In genomic region chr2:3450385-3451031, GRCh38 we compare ENCODE assay signal across 17 cellular contexts.
DNase-seq lines count a peak whose midpoint lies in the region; ATAC-seq and TF ChIP-seq lines count a peak whose summit lies in the region.
"Had no signal": no experiment of that assay in that cellular context is flagged by ENCODE, and none has a peak within 500 bp of the region (broad histone marks: within the 10 kb centered on the region; RNA-seq: fewer than 3 reads in every experiment).

No MANE protein-coding gene starts in this region.

- no peak for TF ChIP-seq CTCF in right atrium auricular region (IDR thresholded peaks at IDR 0.05)

- H3K9ac ChIP-seq in BLaER1, result no peak overlapping the region

- no peaks in the 10 kb centered on the region for H3K9me3 Mint-ChIP-seq in CD4-positive, CD25-positive, alpha-beta regulatory T cell
- H3K9me3 Mint-ChIP-seq: activated T-helper 2 cell treated with anti-CD3 and anti-CD28 coated beads, Interferon-gamma antibody, Interleukin-2, Interleukin-4, amounts not matched to agents 10 μg/mL and 5 μg/mL and 100 μg/mL, durations not matched to agents 14 hours and 24 hours and 36 hours; HFFc6; naive B cell had no signal

- peaks cover 0 to 2% (median 1%) of the 10 kb centered on the region in 4 donors for H3K4me1 Mint-ChIP-seq in CD4-positive, CD25-positive, alpha-beta regulatory T cell

- ATAC-seq in CD4-positive, CD25-positive, alpha-beta regulatory T cell (ENCODE audit: low read depth in 2 of 2), result no peak
- ATAC-seq in GM21515 (IDR thresholded peaks at IDR 0.05; ENCODE audit: unreplicated experiment), result no peak
- ATAC-seq: lower lobe of right lung had no signal

- H3K27me3 ChIP-seq in BLaER1 (peaks cover 54% of the 10 kb centered on the region), right atrium auricular region (no peaks in the 10 kb centered on the region)
- no peaks in the 10 kb centered on the region for H3K27me3 ChIP-seq in CD4-positive, CD25-positive, alpha-beta regulatory T cell (ENCODE audit: control insufficient read depth, insufficient read depth, low read length)
- H3K27me3 ChIP-seq: suprapubic skin had no signal

- no peaks in the 10 kb centered on the region for H3K27me3 Mint-ChIP-seq in CD4-positive, CD25-positive, alpha-beta regulatory T cell
- H3K27me3 Mint-ChIP-seq: naive B cell had no signal

- no peak overlapping the region for H3K4me3 Mint-ChIP-seq in CD4-positive, CD25-positive, alpha-beta regulatory T cell
- H3K4me3 Mint-ChIP-seq: HFFc6, naive B cell had no signal

- H3K4me3 ChIP-seq in BLaER1, result no peak overlapping the region
- no peak overlapping the region for H3K4me3 ChIP-seq in CD4-positive, CD25-positive, alpha-beta regulatory T cell (ENCODE audit: low read depth, low read length)
- H3K4me3 ChIP-seq in right atrium auricular region, result no peak overlapping the region
- H3K4me3 ChIP-seq: lower lobe of right lung, suprapubic skin had no signal

- no peak for DNase-seq in CD4-positive, CD25-positive, alpha-beta regulatory T cell
- DNase-seq in NCI-H69 (lab: John Stamatoyannopoulos, UW) (peak; percentile 67), right atrium auricular region (ENCODE audit: low spot score) (peak; percentile 56), AG08395 (ENCODE audit: low spot score) (no peak), cerebellum (ENCODE audit: low spot score) (no peak)
- DNase-seq: effector memory CD4-positive, alpha-beta T cell; HFFc6; KG1; lower lobe of right lung; naive B cell; NCI-H1092 treated with DMSO at 0.1 percent for 48 hours; SIG-M5; T-helper 2 cell had no signal

- peak overlapping the region; percentile 53 for H3K4me2 ChIP-seq in BLaER1

- H3K27ac Mint-ChIP-seq in CD4-positive, CD25-positive, alpha-beta regulatory T cell, result peak overlapping the region in 2 of 3 donors; percentile 36 to 56
- H3K27ac Mint-ChIP-seq: activated T-helper 2 cell treated with anti-CD3 and anti-CD28 coated beads, Interferon-gamma antibody, Interleukin-2, Interleukin-4, amounts not matched to agents 10 μg/mL and 5 μg/mL and 100 μg/mL, durations not matched to agents 14 hours and 24 hours and 36 hours had no signal

- H3K9me3 ChIP-seq in BLaER1, result no peaks in the 10 kb centered on the region; the same call in 1 of the 2 replicates
- H3K9me3 ChIP-seq in CD4-positive, CD25-positive, alpha-beta regulatory T cell (ENCODE audit: control insufficient read depth in 2 of 2, low read length in 2 of 2), result no peaks in the 10 kb centered on the region
- H3K9me3 ChIP-seq in right atrium auricular region, result no peaks in the 10 kb centered on the region
- H3K9me3 ChIP-seq: lower lobe of right lung, suprapubic skin had no signal

- H3K36me3 ChIP-seq in BLaER1, result peaks cover 74% of the 10 kb centered on the region
- H3K36me3 ChIP-seq in CD4-positive, CD25-positive, alpha-beta regulatory T cell (ENCODE audit: control insufficient read depth, insufficient read depth, low read length), result peaks cover 74% of the 10 kb centered on the region
- H3K36me3 ChIP-seq in right atrium auricular region, result peaks cover 24% of the 10 kb centered on the region

- peaks cover 49% of the 10 kb centered on the region for H4K20me1 ChIP-seq in BLaER1

- H3K27ac ChIP-seq in BLaER1 (no peak overlapping the region), right atrium auricular region (no peak overlapping the region)
- H3K27ac ChIP-seq in CD4-positive, CD25-positive, alpha-beta regulatory T cell (ENCODE audit: insufficient read depth, low read length, poor library complexity, severe bottlenecking), result no peak overlapping the region
- H3K27ac ChIP-seq: lower lobe of right lung, suprapubic skin had no signal

- peaks cover 49% of the 10 kb centered on the region for H3K4me1 ChIP-seq in BLaER1
- no peaks in the 10 kb centered on the region for H3K4me1 ChIP-seq in CD4-positive, CD25-positive, alpha-beta regulatory T cell (ENCODE audit: control insufficient read depth, insufficient read depth, low read length, poor library complexity, severe bottlenecking)
- H3K4me1 ChIP-seq in right atrium auricular region, result peaks cover 0 to 17% of the 10 kb centered on the region in 2 donors
- H3K4me1 ChIP-seq: lower lobe of right lung had no signal

- H3K36me3 Mint-ChIP-seq in CD4-positive, CD25-positive, alpha-beta regulatory T cell, result peaks cover 34% of the 10 kb centered on the region

Comparison
In these comparisons a context has a peak if more than half of its experiments do, and no peak if none do; other contexts are left out.
1. DNase-seq: peak in NCI-H69 (single experiment) and right atrium auricular region (single experiment); none in CD4-positive, CD25-positive, alpha-beta regulatory T cell (0 of 3), AG08395 (single experiment) and cerebellum (single experiment).